Comparison of ENCODE assay signal across 28 cellular contexts in genomic region chr15:84113919-84114318, GRCh38.
"Had no signal": no experiment of that assay in that cellular context is flagged by ENCODE, and none has a peak within 500 bp of the region (broad histone marks: within the 10 kb centered on the region; RNA-seq: fewer than 3 reads in every experiment).

No MANE protein-coding gene starts in this region.

- H3K4me3 ChIP-seq: ovary, psoas muscle, right lobe of liver, sigmoid colon, stomach, thoracic aorta, tibial artery, transverse colon, upper lobe of right lung, uterus had no signal

- H3K27me3 ChIP-seq: ovary, right lobe of liver, sigmoid colon, stomach, tibial artery, transverse colon, upper lobe of right lung, uterus had no signal

- H3K9me3 ChIP-seq: ovary, psoas muscle, right lobe of liver, sigmoid colon, stomach, thoracic aorta, tibial artery, transverse colon, upper lobe of right lung, uterus had no signal

- H3K9me3 Mint-ChIP-seq: naive thymus-derived CD8-positive, alpha-beta T cell; natural killer cell treated with Interleukin-12 subunit alpha and Interleukin-12 subunit beta and Interleukin-15 and Interleukin-18, amount 100 ng/mL, for 72 hours; nephron progenitor cell; neural crest cell; stimulated activated effector memory CD8-positive, alpha-beta T cell treated with anti-CD3 and anti-CD28 coated beads, Interleukin-12 subunit alpha, Interleukin-12 subunit beta, amount 100 ng/mL, for 72 hours; stimulated activated naive B cell treated with anti-CD40 and anti-IgM and Interleukin-4, amounts not matched to agents 10 μg/mL and 1 μg/mL and 100 μg/mL, for 72 hours; stimulated activated naive CD8-positive, alpha-beta T cell treated with anti-CD3 and anti-CD28 coated beads, Interleukin-15, Interleukin-2, amounts not matched to agents 100 ng/mL and 50 ng/mL, for 24 hours; type B pancreatic cell had no signal

- H3K36me3 Mint-ChIP-seq: naive thymus-derived CD8-positive, alpha-beta T cell; natural killer cell treated with Interleukin-12 subunit alpha and Interleukin-12 subunit beta and Interleukin-15 and Interleukin-18, amount 100 ng/mL, for 72 hours; stimulated activated effector memory CD8-positive, alpha-beta T cell treated with anti-CD3 and anti-CD28 coated beads, Interleukin-12 subunit alpha, Interleukin-12 subunit beta, amount 100 ng/mL, for 72 hours; stimulated activated naive B cell treated with anti-CD40 and anti-IgM and Interleukin-4, amounts not matched to agents 10 μg/mL and 1 μg/mL and 100 μg/mL, for 72 hours; type B pancreatic cell had no signal

- H3K9ac ChIP-seq: parathyroid adenoma had no signal

- H3K27me3 Mint-ChIP-seq: progenitor cell of endocrine pancreas, type B pancreatic cell had no signal

- ATAC-seq: naive thymus-derived CD8-positive, alpha-beta T cell; natural killer cell treated with Interleukin-12 subunit alpha and Interleukin-12 subunit beta and Interleukin-15 and Interleukin-18, amount 100 ng/mL, for 72 hours; psoas muscle; right cardiac atrium; right lobe of liver; stimulated activated effector memory CD8-positive, alpha-beta T cell treated with anti-CD3 and anti-CD28 coated beads, Interleukin-12 subunit alpha, Interleukin-12 subunit beta, amount 100 ng/mL, for 72 hours; stimulated activated naive B cell treated with anti-CD40 and anti-IgM and Interleukin-4, amounts not matched to agents 10 μg/mL and 1 μg/mL and 100 μg/mL, for 72 hours; upper lobe of right lung had no signal

- H3K27ac ChIP-seq: ovary, parathyroid adenoma, psoas muscle, right lobe of liver, stomach, thoracic aorta, tibial artery, transverse colon, upper lobe of right lung, uterus had no signal

- H3K4me1 Mint-ChIP-seq: naive thymus-derived CD8-positive, alpha-beta T cell; stimulated activated effector memory CD8-positive, alpha-beta T cell treated with anti-CD3 and anti-CD28 coated beads, Interleukin-12 subunit alpha, Interleukin-12 subunit beta, amount 100 ng/mL, for 72 hours had no signal

- H2AFZ ChIP-seq: parathyroid adenoma had no signal

- FAIRE-seq: small intestine had no signal

- H3K4me1 ChIP-seq: parathyroid adenoma, psoas muscle, right lobe of liver, stomach, tibial artery, upper lobe of right lung, uterus had no signal

- DNase-seq: naive thymus-derived CD8-positive, alpha-beta T cell; nephron progenitor cell; occipital lobe; ovary; psoas muscle; right cardiac atrium; right lobe of liver; sigmoid colon; small intestine; stimulated activated CD4-positive, alpha-beta T cell treated with anti-CD3 and anti-CD28 coated beads, Interleukin-15, amount 100 ng/mL, for 24 hours; stimulated activated CD4-positive, alpha-beta T cell treated with anti-CD3 and anti-CD28 coated beads, Interleukin-2, amount 100 ng/mL, for 24 hours; stimulated activated CD4-positive, alpha-beta T cell treated with anti-CD3 and anti-CD28 coated beads, Interleukin-2, amount 100 ng/mL, for 48 hours; stimulated activated CD4-positive, alpha-beta T cell treated with anti-CD3 and anti-CD28 coated beads, Interleukin-4, amount 100 ng/mL, for 24 hours; stimulated activated naive B cell treated with anti-CD40 and anti-IgM and Interleukin-4, amounts not matched to agents 10 μg/mL and 1 μg/mL and 100 μg/mL, for 72 hours; stimulated activated naive CD4-positive, alpha-beta T cell treated with Interleukin-2 at 50 U/mL for 16 hours; stomach; tibial artery; transverse colon; upper lobe of right lung; uterus had no signal

- H3K36me3 ChIP-seq: ovary, right lobe of liver, sigmoid colon, stomach, thoracic aorta, tibial artery, transverse colon, upper lobe of right lung, uterus had no signal

- H3K79me2 ChIP-seq: parathyroid adenoma had no signal

- H3K4me3 Mint-ChIP-seq: naive thymus-derived CD8-positive, alpha-beta T cell; natural killer cell treated with Interleukin-12 subunit alpha and Interleukin-12 subunit beta and Interleukin-15 and Interleukin-18, amount 100 ng/mL, for 72 hours; nephron progenitor cell; neural crest cell; stimulated activated effector memory CD8-positive, alpha-beta T cell treated with anti-CD3 and anti-CD28 coated beads, Interleukin-12 subunit alpha, Interleukin-12 subunit beta, amount 100 ng/mL, for 72 hours; stimulated activated naive B cell treated with anti-CD40 and anti-IgM and Interleukin-4, amounts not matched to agents 10 μg/mL and 1 μg/mL and 100 μg/mL, for 72 hours; stimulated activated naive CD8-positive, alpha-beta T cell treated with anti-CD3 and anti-CD28 coated beads, Interleukin-15, Interleukin-2, amounts not matched to agents 100 ng/mL and 50 ng/mL, for 24 hours; type B pancreatic cell had no signal

- H3K27ac Mint-ChIP-seq: naive thymus-derived CD8-positive, alpha-beta T cell; natural killer cell treated with Interleukin-12 subunit alpha and Interleukin-12 subunit beta and Interleukin-15 and Interleukin-18, amount 100 ng/mL, for 72 hours; nephron progenitor cell; progenitor cell of endocrine pancreas; stimulated activated effector memory CD8-positive, alpha-beta T cell treated with anti-CD3 and anti-CD28 coated beads, Interleukin-12 subunit alpha, Interleukin-12 subunit beta, amount 100 ng/mL, for 72 hours; stimulated activated naive B cell treated with anti-CD40 and anti-IgM and Interleukin-4, amounts not matched to agents 10 μg/mL and 1 μg/mL and 100 μg/mL, for 72 hours; stimulated activated naive CD8-positive, alpha-beta T cell treated with anti-CD3 and anti-CD28 coated beads, Interleukin-15, Interleukin-2, amounts not matched to agents 100 ng/mL and 50 ng/mL, for 24 hours; type B pancreatic cell had no signal
